Comparison of ENCODE assay signal across 1 cellular context in the genomic region with DNA sequence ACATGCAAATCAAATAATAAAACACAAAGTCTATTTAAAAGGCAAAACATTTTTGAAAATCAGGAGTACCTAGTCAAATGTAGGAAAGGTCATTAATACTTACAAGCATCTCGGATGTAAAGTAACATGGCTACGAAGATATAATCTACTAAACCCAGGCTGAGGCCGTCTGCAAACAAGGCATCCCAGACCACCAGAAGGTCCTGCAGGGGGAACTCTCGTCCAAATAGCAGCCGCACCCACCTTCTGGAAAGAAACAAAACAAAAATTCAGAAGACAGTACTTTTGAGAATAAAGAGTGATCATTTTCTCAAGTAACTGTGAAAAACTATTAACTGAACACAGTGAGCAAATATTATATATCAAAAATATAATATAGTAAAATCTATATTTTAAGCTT.
TF ChIP-seq lines count a peak whose summit lies in the region.

No MANE protein-coding gene starts in this region.

TF ChIP-seq in GM23338, 12 proteins besides CTCF, POLR2A, EP300 and RAD21 (continued from another document):
- TF ChIP-seq, protein P1, sequence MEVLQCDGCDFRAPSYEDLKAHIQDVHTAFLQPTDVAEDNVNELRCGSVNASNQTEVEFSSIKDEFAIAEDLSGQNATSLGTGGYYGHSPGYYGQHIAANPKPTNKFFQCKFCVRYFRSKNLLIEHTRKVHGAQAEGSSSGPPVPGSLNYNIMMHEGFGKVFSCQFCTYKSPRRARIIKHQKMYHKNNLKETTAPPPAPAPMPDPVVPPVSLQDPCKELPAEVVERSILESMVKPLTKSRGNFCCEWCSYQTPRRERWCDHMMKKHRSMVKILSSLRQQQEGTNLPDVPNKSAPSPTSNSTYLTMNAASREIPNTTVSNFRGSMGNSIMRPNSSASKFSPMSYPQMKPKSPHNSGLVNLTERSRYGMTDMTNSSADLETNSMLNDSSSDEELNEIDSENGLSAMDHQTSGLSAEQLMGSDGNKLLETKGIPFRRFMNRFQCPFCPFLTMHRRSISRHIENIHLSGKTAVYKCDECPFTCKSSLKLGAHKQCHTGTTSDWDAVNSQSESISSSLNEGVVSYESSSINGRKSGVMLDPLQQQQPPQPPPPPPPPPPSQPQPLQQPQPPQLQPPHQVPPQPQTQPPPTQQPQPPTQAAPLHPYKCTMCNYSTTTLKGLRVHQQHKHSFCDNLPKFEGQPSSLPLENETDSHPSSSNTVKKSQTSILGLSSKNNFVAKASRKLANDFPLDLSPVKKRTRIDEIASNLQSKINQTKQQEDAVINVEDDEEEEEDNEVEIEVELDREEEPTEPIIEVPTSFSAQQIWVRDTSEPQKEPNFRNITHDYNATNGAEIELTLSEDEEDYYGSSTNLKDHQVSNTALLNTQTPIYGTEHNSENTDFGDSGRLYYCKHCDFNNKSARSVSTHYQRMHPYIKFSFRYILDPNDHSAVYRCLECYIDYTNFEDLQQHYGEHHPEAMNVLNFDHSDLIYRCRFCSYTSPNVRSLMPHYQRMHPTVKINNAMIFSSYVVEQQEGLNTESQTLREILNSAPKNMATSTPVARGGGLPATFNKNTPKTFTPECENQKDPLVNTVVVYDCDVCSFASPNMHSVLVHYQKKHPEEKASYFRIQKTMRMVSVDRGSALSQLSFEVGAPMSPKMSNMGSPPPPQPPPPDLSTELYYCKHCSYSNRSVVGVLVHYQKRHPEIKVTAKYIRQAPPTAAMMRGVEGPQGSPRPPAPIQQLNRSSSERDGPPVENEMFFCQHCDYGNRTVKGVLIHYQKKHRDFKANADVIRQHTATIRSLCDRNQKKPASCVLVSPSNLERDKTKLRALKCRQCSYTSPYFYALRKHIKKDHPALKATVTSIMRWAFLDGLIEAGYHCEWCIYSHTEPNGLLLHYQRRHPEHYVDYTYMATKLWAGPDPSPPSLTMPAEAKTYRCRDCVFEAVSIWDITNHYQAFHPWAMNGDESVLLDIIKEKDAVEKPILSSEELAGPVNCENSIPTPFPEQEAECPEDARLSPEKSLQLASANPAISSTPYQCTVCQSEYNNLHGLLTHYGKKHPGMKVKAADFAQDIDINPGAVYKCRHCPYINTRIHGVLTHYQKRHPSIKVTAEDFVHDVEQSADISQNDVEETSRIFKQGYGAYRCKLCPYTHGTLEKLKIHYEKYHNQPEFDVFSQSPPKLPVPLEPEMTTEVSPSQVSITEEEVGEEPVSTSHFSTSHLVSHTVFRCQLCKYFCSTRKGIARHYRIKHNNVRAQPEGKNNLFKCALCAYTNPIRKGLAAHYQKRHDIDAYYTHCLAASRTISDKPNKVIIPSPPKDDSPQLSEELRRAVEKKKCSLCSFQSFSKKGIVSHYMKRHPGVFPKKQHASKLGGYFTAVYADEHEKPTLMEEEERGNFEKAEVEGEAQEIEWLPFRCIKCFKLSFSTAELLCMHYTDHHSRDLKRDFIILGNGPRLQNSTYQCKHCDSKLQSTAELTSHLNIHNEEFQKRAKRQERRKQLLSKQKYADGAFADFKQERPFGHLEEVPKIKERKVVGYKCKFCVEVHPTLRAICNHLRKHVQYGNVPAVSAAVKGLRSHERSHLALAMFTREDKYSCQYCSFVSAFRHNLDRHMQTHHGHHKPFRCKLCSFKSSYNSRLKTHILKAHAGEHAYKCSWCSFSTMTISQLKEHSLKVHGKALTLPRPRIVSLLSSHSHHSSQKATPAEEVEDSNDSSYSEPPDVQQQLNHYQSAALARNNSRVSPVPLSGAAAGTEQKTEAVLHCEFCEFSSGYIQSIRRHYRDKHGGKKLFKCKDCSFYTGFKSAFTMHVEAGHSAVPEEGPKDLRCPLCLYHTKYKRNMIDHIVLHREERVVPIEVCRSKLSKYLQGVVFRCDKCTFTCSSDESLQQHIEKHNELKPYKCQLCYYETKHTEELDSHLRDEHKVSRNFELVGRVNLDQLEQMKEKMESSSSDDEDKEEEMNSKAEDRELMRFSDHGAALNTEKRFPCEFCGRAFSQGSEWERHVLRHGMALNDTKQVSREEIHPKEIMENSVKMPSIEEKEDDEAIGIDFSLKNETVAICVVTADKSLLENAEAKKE (CRISPR knock-in tag; IDR thresholded peaks at IDR 0.05) = no peak
- TF ChIP-seq EZH2phosphoT487 (IDR thresholded peaks at IDR 0.05; ENCODE audit: unreplicated experiment) = no peak
- no peak for TF ChIP-seq EZH2 (IDR thresholded peaks at IDR 0.05; ENCODE audit: low read depth, unreplicated experiment)
- no peak for TF ChIP-seq STAT1 (IDR thresholded peaks at IDR 0.05; ENCODE audit: unreplicated experiment)
- no peak for TF ChIP-seq NANOG (IDR thresholded peaks at IDR 0.05; ENCODE audit: borderline replicate concordance)
- TF ChIP-seq ZNF114 (CRISPR knock-in tag; IDR thresholded peaks at IDR 0.05) = no peak
- no peak for TF ChIP-seq CREB1 (CRISPR knock-in tag; IDR thresholded peaks at IDR 0.05; ENCODE audit: low read depth)
- TF ChIP-seq, protein P2, sequence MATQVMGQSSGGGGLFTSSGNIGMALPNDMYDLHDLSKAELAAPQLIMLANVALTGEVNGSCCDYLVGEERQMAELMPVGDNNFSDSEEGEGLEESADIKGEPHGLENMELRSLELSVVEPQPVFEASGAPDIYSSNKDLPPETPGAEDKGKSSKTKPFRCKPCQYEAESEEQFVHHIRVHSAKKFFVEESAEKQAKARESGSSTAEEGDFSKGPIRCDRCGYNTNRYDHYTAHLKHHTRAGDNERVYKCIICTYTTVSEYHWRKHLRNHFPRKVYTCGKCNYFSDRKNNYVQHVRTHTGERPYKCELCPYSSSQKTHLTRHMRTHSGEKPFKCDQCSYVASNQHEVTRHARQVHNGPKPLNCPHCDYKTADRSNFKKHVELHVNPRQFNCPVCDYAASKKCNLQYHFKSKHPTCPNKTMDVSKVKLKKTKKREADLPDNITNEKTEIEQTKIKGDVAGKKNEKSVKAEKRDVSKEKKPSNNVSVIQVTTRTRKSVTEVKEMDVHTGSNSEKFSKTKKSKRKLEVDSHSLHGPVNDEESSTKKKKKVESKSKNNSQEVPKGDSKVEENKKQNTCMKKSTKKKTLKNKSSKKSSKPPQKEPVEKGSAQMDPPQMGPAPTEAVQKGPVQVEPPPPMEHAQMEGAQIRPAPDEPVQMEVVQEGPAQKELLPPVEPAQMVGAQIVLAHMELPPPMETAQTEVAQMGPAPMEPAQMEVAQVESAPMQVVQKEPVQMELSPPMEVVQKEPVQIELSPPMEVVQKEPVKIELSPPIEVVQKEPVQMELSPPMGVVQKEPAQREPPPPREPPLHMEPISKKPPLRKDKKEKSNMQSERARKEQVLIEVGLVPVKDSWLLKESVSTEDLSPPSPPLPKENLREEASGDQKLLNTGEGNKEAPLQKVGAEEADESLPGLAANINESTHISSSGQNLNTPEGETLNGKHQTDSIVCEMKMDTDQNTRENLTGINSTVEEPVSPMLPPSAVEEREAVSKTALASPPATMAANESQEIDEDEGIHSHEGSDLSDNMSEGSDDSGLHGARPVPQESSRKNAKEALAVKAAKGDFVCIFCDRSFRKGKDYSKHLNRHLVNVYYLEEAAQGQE (IDR thresholded peaks at IDR 0.05; ENCODE audit: unreplicated experiment) = no peak
